In the genomic region with DNA sequence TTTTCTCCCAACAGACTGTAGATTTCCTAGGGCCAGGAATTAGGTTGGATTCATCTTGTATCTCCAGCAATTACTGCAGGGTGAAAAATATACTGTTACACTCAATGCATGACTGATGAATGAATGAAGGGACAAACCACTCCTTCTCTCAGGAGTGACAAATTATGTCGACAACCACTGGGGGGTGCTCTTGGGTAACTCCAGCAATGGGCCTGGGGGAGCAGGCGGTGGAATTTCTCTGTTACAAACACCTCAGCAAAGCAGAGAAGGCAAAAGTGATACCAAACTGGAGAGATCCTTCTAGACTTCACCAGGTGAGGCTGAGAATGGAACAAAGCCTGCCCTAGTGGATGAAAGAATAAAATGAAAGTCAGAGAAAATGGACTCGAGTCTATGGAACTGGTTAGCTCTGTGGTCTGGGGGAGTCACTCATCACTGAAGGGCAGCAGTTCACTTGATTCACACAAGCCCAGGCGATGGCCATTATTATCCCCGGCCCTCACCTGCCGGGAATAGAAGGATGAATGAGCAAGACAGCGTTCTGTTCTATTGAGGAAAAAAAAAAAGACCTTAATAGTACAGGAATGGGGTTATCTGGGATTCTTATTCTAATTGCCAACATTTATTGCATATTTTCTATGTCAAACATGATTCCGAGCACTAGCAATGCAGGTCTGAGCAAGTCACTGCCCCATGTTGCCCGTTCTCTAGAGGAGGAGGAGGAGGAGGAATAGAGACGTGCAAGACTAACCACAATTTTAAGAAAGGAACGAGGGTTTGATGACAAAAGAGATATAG, we compare ENCODE assay signal across 9 cellular contexts.
DNase-seq lines count a peak whose midpoint lies in the region; ATAC-seq and TF ChIP-seq lines count a peak whose summit lies in the region.
"Had no signal": no experiment of that assay in that cellular context is flagged by ENCODE, and none has a peak within 500 bp of the region (broad histone marks: within the 10 kb centered on the region; RNA-seq: fewer than 3 reads in every experiment).

No MANE protein-coding gene starts in this region.

- no peaks in the 10 kb centered on the region for H4K20me1 ChIP-seq in Loucy (ENCODE audit: insufficient read depth, low read length, poor library complexity, severe bottlenecking)
- no peaks in the 10 kb centered on the region for H4K20me1 ChIP-seq in neural progenitor cell (ENCODE audit: low read depth)

- H3K27me3 Mint-ChIP-seq in brain (peaks cover 3% of the 10 kb centered on the region), neural progenitor cell (ENCODE audit: insufficient read depth, low read depth) (no peaks in the 10 kb centered on the region)

- H3K9me3 ChIP-seq in Loucy (ENCODE audit: insufficient read depth, low read depth, low read length) (0 out of 2 replicates have a peak, but pooled peaks cover 6% of the 10 kb centered on the region), neural progenitor cell (ENCODE audit: low read depth) (no peaks in the 10 kb centered on the region)
- H3K9me3 ChIP-seq: neutrophil had no signal

- DNase-seq in NCI-H2196 (lab: John Stamatoyannopoulos, UW; ENCODE audit: unreplicated experiment) (peak; percentile 48), NCI-H2196 treated with DMSO at 0.1 percent for 48 hours (lab: John Stamatoyannopoulos, UW; ENCODE audit: unreplicated experiment) (no peak), neural progenitor cell (ENCODE audit: low spot score) (peak; percentile 75), GDM1 (lab: John Stamatoyannopoulos, UW) (no peak)

- H3K4me1 ChIP-seq in Loucy (ENCODE audit: insufficient read depth, low read length, poor library complexity, severe bottlenecking) (no peaks in the 10 kb centered on the region), neural progenitor cell (peaks cover 9% of the 10 kb centered on the region)

- TF ChIP-seq CTCF in Loucy (conservative IDR thresholded peaks at IDR 0.05; ENCODE audit: low read length) (peak; percentile 56), brain (conservative IDR thresholded peaks at IDR 0.05) (peak; percentile 55 to 79), neural progenitor cell (IDR thresholded peaks at IDR 0.05) (peak; percentile 88)

- H2AFZ ChIP-seq in Loucy (ENCODE audit: low read length) = no peak overlapping the region
- H2AFZ ChIP-seq in neural progenitor cell (replicated peaks) = no peak overlapping the region

- H3K4me1 Mint-ChIP-seq in brain = peaks cover 16% of the 10 kb centered on the region
- peaks cover 3% of the 10 kb centered on the region for H3K4me1 Mint-ChIP-seq in neural progenitor cell

- H3F3A ChIP-seq in Loucy (ENCODE audit: low read depth) (no peaks in the 10 kb centered on the region), neural progenitor cell (ENCODE audit: low read depth) (peaks cover 2% of the 10 kb centered on the region)

- H3K27me3 ChIP-seq in Loucy (ENCODE audit: insufficient read depth, low read length, poor library complexity, severe bottlenecking) = no peaks in the 10 kb centered on the region
- no peaks in the 10 kb centered on the region for H3K27me3 ChIP-seq in neural progenitor cell
- H3K27me3 ChIP-seq: neutrophil had no signal

- H3K4me3 ChIP-seq in Loucy (ENCODE audit: low read length, poor library complexity, severe bottlenecking) (no peak overlapping the region), neural progenitor cell (no peak overlapping the region)

- no peak overlapping the region for H3K4me2 ChIP-seq in Loucy (ENCODE audit: low read depth, low read length, poor library complexity, severe bottlenecking)
- no peak overlapping the region for H3K4me2 ChIP-seq in neural progenitor cell

- no peaks in the 10 kb centered on the region for H3K36me3 ChIP-seq in Loucy (ENCODE audit: insufficient read depth, low read length)
- H3K36me3 ChIP-seq in neural progenitor cell = no peaks in the 10 kb centered on the region
- H3K36me3 ChIP-seq: neutrophil had no signal

- no peaks in the 10 kb centered on the region for H3K9me2 ChIP-seq in Loucy (replicated peaks; ENCODE audit: low read depth, low read length)

- H3K27ac Mint-ChIP-seq in brain (peak overlapping the region in 1 of 5 experiments; percentile 15), neural progenitor cell (no peak overlapping the region)

- H3K79me2 ChIP-seq in Loucy (ENCODE audit: insufficient read depth, low read length) (no peaks in the 10 kb centered on the region), neural progenitor cell (ENCODE audit: low read depth) (no peaks in the 10 kb centered on the region)

- H3K9me3 Mint-ChIP-seq in brain = peaks cover 0 to 5% (median 0%) of the 10 kb centered on the region in 5 experiments
- H3K9me3 Mint-ChIP-seq in neural progenitor cell = no peaks in the 10 kb centered on the region

- H3K36me3 Mint-ChIP-seq in brain = no peaks in the 10 kb centered on the region
- no peaks in the 10 kb centered on the region for H3K36me3 Mint-ChIP-seq in neural progenitor cell

- no peak overlapping the region for H3K27ac ChIP-seq in neural progenitor cell
- H3K27ac ChIP-seq: neutrophil had no signal

- no peak for ATAC-seq in GM21526 (IDR thresholded peaks at IDR 0.05; ENCODE audit: low FRiP score, unreplicated experiment)
- no peak for ATAC-seq in GM18858 (IDR thresholded peaks at IDR 0.05; ENCODE audit: unreplicated experiment)

- H3K9ac ChIP-seq in Loucy (ENCODE audit: low read depth, low read length, poor library complexity, severe bottlenecking) (no peak overlapping the region), neural progenitor cell (no peak overlapping the region)

- H3K4me3 Mint-ChIP-seq in brain (no peak overlapping the region), neural progenitor cell (no peak overlapping the region)

Comparison
In these comparisons a context has a peak if more than half of its experiments do, and no peak if none do; other contexts are left out.
1. DNase-seq: peak in NCI-H2196 (single experiment) and neural progenitor cell (single experiment); none in NCI-H2196 treated with DMSO at 0.1 percent for 48 hours (single experiment) and GDM1 (single experiment).
2. Peak in every context shown above with its lines, with median percentiles within 50 percentile points of each other: CTCF ChIP-seq.